31 cellular contexts compared by ENCODE assay signal in the genomic region with DNA sequence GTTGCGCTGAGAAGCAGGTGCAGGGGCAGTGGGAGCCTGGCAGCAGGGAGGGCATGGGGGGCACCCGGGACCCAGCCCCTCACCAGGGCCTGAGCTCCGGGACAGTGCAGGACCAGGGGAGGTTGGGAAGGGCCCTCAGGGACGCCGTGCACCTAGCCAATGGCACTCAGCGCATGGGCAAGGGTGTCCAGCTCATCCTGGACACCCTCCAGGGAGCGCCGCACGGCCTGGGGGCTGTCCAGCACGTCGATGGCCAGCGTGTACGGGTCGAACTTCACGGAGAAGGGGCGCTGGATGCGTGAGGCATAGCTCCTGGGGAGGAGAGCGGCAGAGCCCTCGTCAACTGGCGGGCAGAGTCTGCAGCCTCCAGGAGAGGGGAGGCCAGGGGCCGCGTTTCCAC. TPM values are rescaled to one million over a fixed set of nuclear protein-coding genes. Genes with fewer than 3 reads are reported as not detected.
"Had no signal": no experiment of that assay in that cellular context is flagged by ENCODE, and none has a peak within 500 bp of the region (broad histone marks: within the 10 kb centered on the region; RNA-seq: fewer than 3 reads in every experiment).

No MANE protein-coding gene starts in this region.

- H3K27ac Mint-ChIP-seq: stimulated activated effector memory CD8-positive, alpha-beta T cell treated with anti-CD3 and anti-CD28 coated beads, Interleukin-12 subunit alpha, Interleukin-12 subunit beta, amount 100 ng/mL, for 72 hours; stimulated activated memory B cell treated with anti-CD40 and anti-IgM and Interleukin-4, amounts not matched to agents 10 μg/mL and 1 μg/mL and 100 μg/mL, for 72 hours; stimulated activated naive CD8-positive, alpha-beta T cell treated with anti-CD3 and anti-CD28 coated beads, Interleukin-15, amount 100 ng/mL, for 72 hours; stimulated activated naive CD8-positive, alpha-beta T cell treated with anti-CD3 and anti-CD28 coated beads, Interleukin-15, Interleukin-2, amounts not matched to agents 100 ng/mL and 50 ng/mL, for 24 hours; type B pancreatic cell had no signal

- ATAC-seq: stimulated activated effector memory CD8-positive, alpha-beta T cell treated with anti-CD3 and anti-CD28 coated beads, Interleukin-12 subunit alpha, Interleukin-12 subunit beta, amount 100 ng/mL, for 72 hours; stimulated activated memory B cell treated with anti-CD40 and anti-IgM and Interleukin-4, amounts not matched to agents 10 μg/mL and 1 μg/mL and 100 μg/mL, for 72 hours; stimulated activated naive B cell treated with anti-CD40 and anti-IgM and Interleukin-4, amounts not matched to agents 10 μg/mL and 1 μg/mL and 100 μg/mL, for 72 hours; stimulated activated naive CD8-positive, alpha-beta T cell treated with anti-CD3 and anti-CD28 coated beads, Interleukin-15, amount 100 ng/mL, for 72 hours; stimulated activated naive CD8-positive, alpha-beta T cell treated with anti-CD3 and anti-CD28 coated beads, Interleukin-15, Interleukin-2, amounts not matched to agents 100 U/mL and 50 U/mL, for 24 hours; upper lobe of right lung had no signal

- DNase-seq: stimulated activated CD4-positive, alpha-beta T cell treated with anti-CD3 and anti-CD28 coated beads, Interleukin-2, amount 100 ng/mL, for 48 hours; stimulated activated CD4-positive, alpha-beta T cell treated with anti-CD3 and anti-CD28 coated beads, Interleukin-4, amount 100 ng/mL, for 1 hour; stimulated activated CD4-positive, alpha-beta T cell treated with anti-CD3 and anti-CD28 coated beads, Interleukin-4, amount 100 ng/mL, for 24 hours; stimulated activated CD4-positive, alpha-beta T cell treated with anti-CD3 and anti-CD28 coated beads, Interleukin-4, amount 100 ng/mL, for 4 hours; stimulated activated CD8-positive, alpha-beta memory T cell treated with anti-CD3 and anti-CD28 coated beads, Interleukin-4, amount 100 ng/mL, for 48 hours; stimulated activated naive B cell treated with anti-CD40 and anti-IgM and Interleukin-4, amounts not matched to agents 10 μg/mL and 1 μg/mL and 100 μg/mL, for 72 hours; stimulated activated naive CD4-positive, alpha-beta T cell; stimulated activated naive CD4-positive, alpha-beta T cell treated with Interleukin-2 at 50 U/mL for 16 hours; stimulated activated naive CD8-positive, alpha-beta T cell treated with anti-CD3 and anti-CD28 coated beads, Interleukin-15, amount 100 ng/mL, for 72 hours; stimulated activated naive CD8-positive, alpha-beta T cell treated with anti-CD3 and anti-CD28 coated beads, Interleukin-15, Interleukin-2, amounts not matched to agents 100 U/mL and 50 U/mL, for 24 hours; stomach; substantia nigra; testis; thyroid gland; tibial artery; transverse colon; trophoblast cell; upper lobe of right lung; uterus had no signal

- H3K4me3 Mint-ChIP-seq: stimulated activated effector memory CD8-positive, alpha-beta T cell treated with anti-CD3 and anti-CD28 coated beads, Interleukin-12 subunit alpha, Interleukin-12 subunit beta, amount 100 ng/mL, for 72 hours; stimulated activated memory B cell treated with anti-CD40 and anti-IgM and Interleukin-4, amounts not matched to agents 10 μg/mL and 1 μg/mL and 100 μg/mL, for 72 hours; stimulated activated naive B cell treated with anti-CD40 and anti-IgM and Interleukin-4, amounts not matched to agents 10 μg/mL and 1 μg/mL and 100 μg/mL, for 72 hours; stimulated activated naive CD8-positive, alpha-beta T cell treated with anti-CD3 and anti-CD28 coated beads, Interleukin-15, amount 100 ng/mL, for 72 hours; stimulated activated naive CD8-positive, alpha-beta T cell treated with anti-CD3 and anti-CD28 coated beads, Interleukin-15, Interleukin-2, amounts not matched to agents 100 ng/mL and 50 ng/mL, for 24 hours; type B pancreatic cell had no signal

- H3K36me3 Mint-ChIP-seq: stimulated activated effector memory CD8-positive, alpha-beta T cell treated with anti-CD3 and anti-CD28 coated beads, Interleukin-12 subunit alpha, Interleukin-12 subunit beta, amount 100 ng/mL, for 72 hours; stimulated activated memory B cell treated with anti-CD40 and anti-IgM and Interleukin-4, amounts not matched to agents 10 μg/mL and 1 μg/mL and 100 μg/mL, for 72 hours; stimulated activated naive B cell treated with anti-CD40 and anti-IgM and Interleukin-4, amounts not matched to agents 10 μg/mL and 1 μg/mL and 100 μg/mL, for 72 hours; type B pancreatic cell had no signal

- H3K36me3 ChIP-seq: stomach, suprapubic skin, thoracic aorta, thyroid gland, tibial artery, transverse colon, upper lobe of left lung, upper lobe of right lung, uterus, vagina had no signal

- H3K27ac ChIP-seq: stomach, suprapubic skin, testis, thoracic aorta, thyroid gland, tibial artery, transverse colon, upper lobe of left lung, upper lobe of right lung, uterus, vagina had no signal

- H3K4me3 ChIP-seq: stomach, suprapubic skin, testis, thoracic aorta, thyroid gland, tibial artery, transverse colon, upper lobe of left lung, upper lobe of right lung, uterus, vagina had no signal

- H3K9me3 ChIP-seq: stomach, suprapubic skin, testis, thoracic aorta, thyroid gland, tibial artery, transverse colon, upper lobe of left lung, upper lobe of right lung, uterus, vagina had no signal

- H3K27me3 Mint-ChIP-seq: stimulated activated naive CD8-positive, alpha-beta T cell treated with anti-CD3 and anti-CD28 coated beads, Interleukin-15, Interleukin-2, amounts not matched to agents 100 ng/mL and 50 ng/mL, for 24 hours; type B pancreatic cell had no signal

- H3K4me1 Mint-ChIP-seq: stimulated activated effector memory CD8-positive, alpha-beta T cell treated with anti-CD3 and anti-CD28 coated beads, Interleukin-12 subunit alpha, Interleukin-12 subunit beta, amount 100 ng/mL, for 72 hours; stimulated activated memory B cell treated with anti-CD40 and anti-IgM and Interleukin-4, amounts not matched to agents 10 μg/mL and 1 μg/mL and 100 μg/mL, for 72 hours; stimulated activated naive B cell treated with anti-CD40 and anti-IgM and Interleukin-4, amounts not matched to agents 10 μg/mL and 1 μg/mL and 100 μg/mL, for 72 hours; stimulated activated naive CD8-positive, alpha-beta T cell treated with anti-CD3 and anti-CD28 coated beads, Interleukin-15, amount 100 ng/mL, for 72 hours had no signal

- H3K27me3 ChIP-seq: testis, thyroid gland, uterus, vagina had no signal

- H3K9me3 Mint-ChIP-seq: stimulated activated effector memory CD8-positive, alpha-beta T cell treated with anti-CD3 and anti-CD28 coated beads, Interleukin-12 subunit alpha, Interleukin-12 subunit beta, amount 100 ng/mL, for 72 hours; stimulated activated memory B cell treated with anti-CD40 and anti-IgM and Interleukin-4, amounts not matched to agents 10 μg/mL and 1 μg/mL and 100 μg/mL, for 72 hours; stimulated activated naive B cell treated with anti-CD40 and anti-IgM and Interleukin-4, amounts not matched to agents 10 μg/mL and 1 μg/mL and 100 μg/mL, for 72 hours; stimulated activated naive CD8-positive, alpha-beta T cell treated with anti-CD3 and anti-CD28 coated beads, Interleukin-15, amount 100 ng/mL, for 72 hours; stimulated activated naive CD8-positive, alpha-beta T cell treated with anti-CD3 and anti-CD28 coated beads, Interleukin-15, Interleukin-2, amounts not matched to agents 100 ng/mL and 50 ng/mL, for 24 hours; type B pancreatic cell had no signal

RNA-seq across cellular contexts. Expression of a gene that starts 3.1 kb away (rescaled TPM):
- total RNA-seq: stomach, subcutaneous adipose tissue, suprapubic skin, temporal lobe, testis, thoracic aorta, thyroid gland, transverse colon, upper lobe of right lung, ureter, urinary bladder, uterus, vagina had no signal

RNA-seq across cellular contexts. Expression of a gene that starts 7.5 kb away (rescaled TPM):
- total RNA-seq: stomach, subcutaneous adipose tissue, thoracic aorta, thyroid gland, transverse colon, upper lobe of left lung, upper lobe of right lung had no signal
